Comparison of ENCODE assay signal across 14 cellular contexts in the genomic region with DNA sequence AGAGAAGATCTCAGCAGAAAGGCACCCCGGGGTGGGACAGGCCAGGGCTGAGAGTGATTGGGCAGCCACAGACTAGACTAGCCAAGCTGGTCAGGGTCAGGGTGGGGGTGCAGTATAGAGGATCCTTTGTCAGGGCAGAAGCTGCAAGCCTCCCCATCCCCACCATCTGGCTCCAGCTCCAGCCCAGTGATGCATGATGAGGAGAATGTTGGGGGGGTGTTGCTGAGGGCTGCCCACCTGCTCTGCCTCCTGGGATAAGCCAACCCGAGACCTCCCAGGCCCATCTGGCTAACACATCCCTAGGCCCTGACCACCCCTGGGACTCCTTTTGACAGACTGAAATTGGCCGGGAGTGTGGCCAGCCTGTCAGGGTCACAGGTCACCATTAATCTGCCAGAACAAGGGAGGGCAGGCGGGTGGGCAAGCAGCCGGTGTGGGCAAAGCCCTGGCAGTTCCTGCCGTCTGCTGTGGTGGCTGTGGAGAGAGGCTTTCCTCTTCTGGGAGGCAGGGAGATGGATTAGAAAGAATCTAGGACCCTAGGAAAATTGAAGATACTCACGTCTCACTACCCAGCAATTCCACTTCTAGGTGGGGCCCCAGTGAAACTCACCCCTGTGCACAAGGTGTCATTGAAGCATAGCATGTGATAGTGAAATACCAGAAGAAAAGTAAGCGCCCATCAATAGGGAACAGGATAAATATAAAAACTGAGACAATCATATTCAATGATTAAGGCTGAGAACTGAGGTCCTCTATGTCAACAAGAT. TPM values are rescaled to one million over a fixed set of nuclear protein-coding genes. Genes with fewer than 3 reads are reported as not detected.
A peak's percentile ranks its signal among the peaks of the same experiment; 100 is the strongest.
DNase-seq lines count a peak whose midpoint lies in the region; ATAC-seq and TF ChIP-seq lines count a peak whose summit lies in the region.
"Had no signal": no experiment of that assay in that cellular context is flagged by ENCODE, and none has a peak within 500 bp of the region (broad histone marks: within the 10 kb centered on the region; RNA-seq: fewer than 3 reads in every experiment).

No MANE protein-coding gene starts in this region.

- H3K4me3 ChIP-seq in GM23338, result no peak overlapping the region
- H3K4me3 ChIP-seq: gastroesophageal sphincter, ovary had no signal

- no peak overlapping the region for H3K27ac ChIP-seq in GM23338 (ENCODE audit: low read depth)
- H3K27ac ChIP-seq: ovary had no signal

- H3K4me1 ChIP-seq in GM23338 (ENCODE audit: insufficient read depth), result no peaks in the 10 kb centered on the region

- no peak overlapping the region for H3K4me2 ChIP-seq in GM23338

- no peaks in the 10 kb centered on the region for H3K9me3 Mint-ChIP-seq in GM23338
- H3K9me3 Mint-ChIP-seq in progenitor cell of endocrine pancreas (ENCODE audit: low read depth), result no peaks in the 10 kb centered on the region
- H3K9me3 Mint-ChIP-seq: effector memory CD8-positive, alpha-beta T cell; stimulated activated naive CD8-positive, alpha-beta T cell treated with anti-CD3 and anti-CD28 coated beads, Interleukin-15, amount 100 ng/mL, for 72 hours had no signal

- H3K36me3 Mint-ChIP-seq in GM23338 (ENCODE audit: low read depth) (no peaks in the 10 kb centered on the region), progenitor cell of endocrine pancreas (ENCODE audit: insufficient read depth) (no peaks in the 10 kb centered on the region)

- no peaks in the 10 kb centered on the region for H3F3A ChIP-seq in GM23338 (replicated peaks; ENCODE audit: low read depth)

- H3K36me3 ChIP-seq in GM23338 (ENCODE audit: insufficient read depth), result no peaks in the 10 kb centered on the region
- H3K36me3 ChIP-seq: gastroesophageal sphincter, ovary had no signal

- H4K20me1 ChIP-seq in GM23338 (replicated peaks; ENCODE audit: insufficient read depth), result no peaks in the 10 kb centered on the region

- H3K9me2 ChIP-seq in GM23338 (ENCODE audit: insufficient read depth), result no peaks in the 10 kb centered on the region

- no peak overlapping the region for H3K27ac Mint-ChIP-seq in GM23338
- peak overlapping the region; percentile 8 for H3K27ac Mint-ChIP-seq in progenitor cell of endocrine pancreas
- H3K27ac Mint-ChIP-seq: effector memory CD8-positive, alpha-beta T cell; stimulated activated naive CD8-positive, alpha-beta T cell treated with anti-CD3 and anti-CD28 coated beads, Interleukin-15, amount 100 ng/mL, for 72 hours had no signal

- no peak overlapping the region for H2AFZ ChIP-seq in GM23338

- H3K4me3 Mint-ChIP-seq in GM23338 (no peak overlapping the region), progenitor cell of endocrine pancreas (ENCODE audit: low read depth) (no peak overlapping the region)
- H3K4me3 Mint-ChIP-seq: effector memory CD8-positive, alpha-beta T cell; stimulated activated naive CD8-positive, alpha-beta T cell treated with anti-CD3 and anti-CD28 coated beads, Interleukin-15, amount 100 ng/mL, for 72 hours had no signal

- H3K27me3 ChIP-seq in GM23338 (ENCODE audit: insufficient read depth), result no peaks in the 10 kb centered on the region
- H3K27me3 ChIP-seq: gastroesophageal sphincter, ovary had no signal

- no peaks in the 10 kb centered on the region for H3K79me2 ChIP-seq in GM23338 (replicated peaks; ENCODE audit: insufficient read depth)

- H3K4me1 Mint-ChIP-seq in GM23338, result peaks cover 5% of the 10 kb centered on the region
- peaks cover 9% of the 10 kb centered on the region for H3K4me1 Mint-ChIP-seq in progenitor cell of endocrine pancreas (ENCODE audit: low read depth)
- H3K4me1 Mint-ChIP-seq: stimulated activated naive CD8-positive, alpha-beta T cell treated with anti-CD3 and anti-CD28 coated beads, Interleukin-15, amount 100 ng/mL, for 72 hours had no signal

- ATAC-seq in GM23338 (peak; percentile 26; the same call in 2 of the 3 replicates), GM21723 (IDR thresholded peaks at IDR 0.05; ENCODE audit: unreplicated experiment) (no peak), HG03521 (IDR thresholded peaks at IDR 0.05; ENCODE audit: unreplicated experiment) (no peak), HG02571 (IDR thresholded peaks at IDR 0.05; ENCODE audit: unreplicated experiment) (no peak)
- ATAC-seq: effector memory CD8-positive, alpha-beta T cell; gastroesophageal sphincter; left colon; stimulated activated naive CD8-positive, alpha-beta T cell treated with anti-CD3 and anti-CD28 coated beads, Interleukin-15, amount 100 ng/mL, for 72 hours had no signal

- TF ChIP-seq CTCF in GM23338 (conservative IDR thresholded peaks at IDR 0.05; ENCODE audit: low read depth in 2 of 2) (no peak), progenitor cell of endocrine pancreas (IDR thresholded peaks at IDR 0.05; ENCODE audit: unreplicated experiment) (no peak)

- DNase-seq in GM23338 (ENCODE audit: low spot score) (no peak), NCI-H69 (lab: John Stamatoyannopoulos, UW) (peak; percentile 98), globus pallidus (ENCODE audit: low spot score) (peak; percentile 97), progenitor cell of endocrine pancreas (ENCODE audit: low spot score, unreplicated experiment) (no peak), SIG-M5 treated with dmso at 0.1 percent for 504 hours (lab: John Stamatoyannopoulos, UW; ENCODE audit: unreplicated experiment) (no peak)
- DNase-seq: effector memory CD8-positive, alpha-beta T cell; left colon; ovary; stimulated activated CD4-positive, alpha-beta T cell treated with anti-CD3 and anti-CD28 coated beads, Interleukin-4, amount 100 ng/mL, for 4 hours; stimulated activated naive CD8-positive, alpha-beta T cell treated with anti-CD3 and anti-CD28 coated beads, Interleukin-15, amount 100 ng/mL, for 72 hours had no signal

- H3K27me3 Mint-ChIP-seq in GM23338 (ENCODE audit: insufficient read depth, low read depth, poor library complexity) (peaks cover 2% of the 10 kb centered on the region), progenitor cell of endocrine pancreas (peaks cover 5% of the 10 kb centered on the region)
- H3K27me3 Mint-ChIP-seq: effector memory CD8-positive, alpha-beta T cell; stimulated activated naive CD8-positive, alpha-beta T cell treated with anti-CD3 and anti-CD28 coated beads, Interleukin-15, amount 100 ng/mL, for 72 hours had no signal

TF ChIP-seq in GM23338, 12 proteins besides CTCF, POLR2A, EP300 and RAD21:
- TF ChIP-seq EZH2phosphoT487 (IDR thresholded peaks at IDR 0.05; ENCODE audit: unreplicated experiment) (no peak), JUNB (IDR thresholded peaks at IDR 0.05; ENCODE audit: unreplicated experiment) (no peak), STAT1 (IDR thresholded peaks at IDR 0.05; ENCODE audit: unreplicated experiment) (no peak)
- TF ChIP-seq, protein P1, sequence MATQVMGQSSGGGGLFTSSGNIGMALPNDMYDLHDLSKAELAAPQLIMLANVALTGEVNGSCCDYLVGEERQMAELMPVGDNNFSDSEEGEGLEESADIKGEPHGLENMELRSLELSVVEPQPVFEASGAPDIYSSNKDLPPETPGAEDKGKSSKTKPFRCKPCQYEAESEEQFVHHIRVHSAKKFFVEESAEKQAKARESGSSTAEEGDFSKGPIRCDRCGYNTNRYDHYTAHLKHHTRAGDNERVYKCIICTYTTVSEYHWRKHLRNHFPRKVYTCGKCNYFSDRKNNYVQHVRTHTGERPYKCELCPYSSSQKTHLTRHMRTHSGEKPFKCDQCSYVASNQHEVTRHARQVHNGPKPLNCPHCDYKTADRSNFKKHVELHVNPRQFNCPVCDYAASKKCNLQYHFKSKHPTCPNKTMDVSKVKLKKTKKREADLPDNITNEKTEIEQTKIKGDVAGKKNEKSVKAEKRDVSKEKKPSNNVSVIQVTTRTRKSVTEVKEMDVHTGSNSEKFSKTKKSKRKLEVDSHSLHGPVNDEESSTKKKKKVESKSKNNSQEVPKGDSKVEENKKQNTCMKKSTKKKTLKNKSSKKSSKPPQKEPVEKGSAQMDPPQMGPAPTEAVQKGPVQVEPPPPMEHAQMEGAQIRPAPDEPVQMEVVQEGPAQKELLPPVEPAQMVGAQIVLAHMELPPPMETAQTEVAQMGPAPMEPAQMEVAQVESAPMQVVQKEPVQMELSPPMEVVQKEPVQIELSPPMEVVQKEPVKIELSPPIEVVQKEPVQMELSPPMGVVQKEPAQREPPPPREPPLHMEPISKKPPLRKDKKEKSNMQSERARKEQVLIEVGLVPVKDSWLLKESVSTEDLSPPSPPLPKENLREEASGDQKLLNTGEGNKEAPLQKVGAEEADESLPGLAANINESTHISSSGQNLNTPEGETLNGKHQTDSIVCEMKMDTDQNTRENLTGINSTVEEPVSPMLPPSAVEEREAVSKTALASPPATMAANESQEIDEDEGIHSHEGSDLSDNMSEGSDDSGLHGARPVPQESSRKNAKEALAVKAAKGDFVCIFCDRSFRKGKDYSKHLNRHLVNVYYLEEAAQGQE (IDR thresholded peaks at IDR 0.05; ENCODE audit: unreplicated experiment), result no peak

RNA-seq across cellular contexts. Expression of a gene that starts 22.2 kb away (rescaled TPM):
- total RNA-seq in GM23338 (2014; rRNA removed; shearing (Covaris generic)), result 5.0 and 9.3 TPM in 2 replicates
- 3.8 and 4.5 TPM in 2 replicates for polyA plus RNA-seq in GM23338 (2016; fragmentation: Nextera tagmentation; extraction: Ambion mirVana)
- 5.8 and 6.7 TPM in 2 replicates for total RNA-seq in progenitor cell of endocrine pancreas

RNA-seq across cellular contexts. Expression of a gene that starts 24.2 kb away (rescaled TPM):
- 14.7 and 15.8 TPM in 2 replicates for total RNA-seq in GM23338 (2014; rRNA removed; shearing (Covaris generic))
- polyA plus RNA-seq in GM23338 (2016; fragmentation: Nextera tagmentation; extraction: Ambion mirVana), result 12.3 and 12.7 TPM in 2 replicates
- 51.3 and 58.1 TPM in 2 replicates for total RNA-seq in progenitor cell of endocrine pancreas

Comparison
In these comparisons a context has a peak if more than half of its experiments do, and no peak if none do; other contexts are left out.
1. DNase-seq: peak in NCI-H69 (single experiment) and globus pallidus (single experiment); none in GM23338 (single experiment), progenitor cell of endocrine pancreas (single experiment) and SIG-M5 treated with dmso at 0.1 percent for 504 hours (single experiment).